In the genomic region with DNA sequence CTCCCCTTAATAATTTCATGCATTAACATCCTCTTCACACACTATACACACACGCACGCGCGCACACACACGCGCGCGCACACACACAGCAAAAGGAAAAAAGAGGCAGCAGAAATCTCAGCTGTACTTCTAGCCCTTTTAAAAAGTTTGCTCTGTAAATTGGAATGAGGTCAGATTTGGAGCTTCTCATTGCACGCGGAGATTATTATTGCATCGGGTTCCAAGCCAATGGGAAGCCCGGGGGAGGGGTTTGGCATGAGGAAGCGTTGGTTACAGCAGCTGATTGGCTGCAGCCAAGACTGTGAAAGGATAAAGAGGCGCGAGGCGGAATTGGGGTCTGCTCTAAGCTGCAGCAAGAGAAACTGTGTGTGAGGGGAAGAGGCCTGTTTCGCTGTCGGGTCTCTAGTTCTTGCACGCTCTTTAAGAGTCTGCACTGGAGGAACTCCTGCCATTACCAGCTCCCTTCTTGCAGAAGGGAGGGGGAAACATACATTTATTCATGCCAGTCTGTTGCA, we compare ENCODE assay signal across 1 cellular context.
TF ChIP-seq lines count a peak whose summit lies in the region.

A gene (plus strand): TSS at position 340 of the 515 bp plus-strand sequence. CDS start 784 bp downstream, outside the sequence.

TF ChIP-seq in SK-N-SH, 30 proteins besides CTCF, POLR2A, EP300 and RAD21 (continued from another document):
- peak; percentile 51; the same call in 1 of the 2 replicates for TF ChIP-seq NFIC (IDR thresholded peaks at IDR 0.05; ENCODE audit: borderline replicate concordance)
- no peak for TF ChIP-seq GATA2 (CRISPR knock-in tag; IDR thresholded peaks at IDR 0.05)
- peak; percentile 95 for TF ChIP-seq RFX5 (IDR thresholded peaks at IDR 0.05; ENCODE audit: low read length)
- peak; percentile 18; the same call in 1 of the 2 replicates for TF ChIP-seq ELF1 (IDR thresholded peaks at IDR 0.05)
- peak; percentile 100 for TF ChIP-seq POLR2AphosphoS5 (IDR thresholded peaks at IDR 0.05; ENCODE audit: low read depth, low read length)
- no peak for TF ChIP-seq YY1 (IDR thresholded peaks at IDR 0.05; ENCODE audit: low read depth)
- TF ChIP-seq, protein P1, sequence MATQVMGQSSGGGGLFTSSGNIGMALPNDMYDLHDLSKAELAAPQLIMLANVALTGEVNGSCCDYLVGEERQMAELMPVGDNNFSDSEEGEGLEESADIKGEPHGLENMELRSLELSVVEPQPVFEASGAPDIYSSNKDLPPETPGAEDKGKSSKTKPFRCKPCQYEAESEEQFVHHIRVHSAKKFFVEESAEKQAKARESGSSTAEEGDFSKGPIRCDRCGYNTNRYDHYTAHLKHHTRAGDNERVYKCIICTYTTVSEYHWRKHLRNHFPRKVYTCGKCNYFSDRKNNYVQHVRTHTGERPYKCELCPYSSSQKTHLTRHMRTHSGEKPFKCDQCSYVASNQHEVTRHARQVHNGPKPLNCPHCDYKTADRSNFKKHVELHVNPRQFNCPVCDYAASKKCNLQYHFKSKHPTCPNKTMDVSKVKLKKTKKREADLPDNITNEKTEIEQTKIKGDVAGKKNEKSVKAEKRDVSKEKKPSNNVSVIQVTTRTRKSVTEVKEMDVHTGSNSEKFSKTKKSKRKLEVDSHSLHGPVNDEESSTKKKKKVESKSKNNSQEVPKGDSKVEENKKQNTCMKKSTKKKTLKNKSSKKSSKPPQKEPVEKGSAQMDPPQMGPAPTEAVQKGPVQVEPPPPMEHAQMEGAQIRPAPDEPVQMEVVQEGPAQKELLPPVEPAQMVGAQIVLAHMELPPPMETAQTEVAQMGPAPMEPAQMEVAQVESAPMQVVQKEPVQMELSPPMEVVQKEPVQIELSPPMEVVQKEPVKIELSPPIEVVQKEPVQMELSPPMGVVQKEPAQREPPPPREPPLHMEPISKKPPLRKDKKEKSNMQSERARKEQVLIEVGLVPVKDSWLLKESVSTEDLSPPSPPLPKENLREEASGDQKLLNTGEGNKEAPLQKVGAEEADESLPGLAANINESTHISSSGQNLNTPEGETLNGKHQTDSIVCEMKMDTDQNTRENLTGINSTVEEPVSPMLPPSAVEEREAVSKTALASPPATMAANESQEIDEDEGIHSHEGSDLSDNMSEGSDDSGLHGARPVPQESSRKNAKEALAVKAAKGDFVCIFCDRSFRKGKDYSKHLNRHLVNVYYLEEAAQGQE (IDR thresholded peaks at IDR 0.05; ENCODE audit: low read depth, low read length): peak; percentile 31; the same call in 1 of the 2 replicates
- TF ChIP-seq, protein P2, sequence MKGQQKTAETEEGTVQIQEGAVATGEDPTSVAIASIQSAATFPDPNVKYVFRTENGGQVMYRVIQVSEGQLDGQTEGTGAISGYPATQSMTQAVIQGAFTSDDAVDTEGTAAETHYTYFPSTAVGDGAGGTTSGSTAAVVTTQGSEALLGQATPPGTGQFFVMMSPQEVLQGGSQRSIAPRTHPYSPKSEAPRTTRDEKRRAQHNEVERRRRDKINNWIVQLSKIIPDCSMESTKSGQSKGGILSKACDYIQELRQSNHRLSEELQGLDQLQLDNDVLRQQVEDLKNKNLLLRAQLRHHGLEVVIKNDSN (IDR thresholded peaks at IDR 0.05; ENCODE audit: borderline replicate concordance, low read depth): no peak
TF ChIP-seq in SK-N-SH: peak in this region for 17.
